Comparison of ENCODE assay signal across 11 cellular contexts in genomic region chr2:101762451-101763171, GRCh38.
DNase-seq lines count a peak whose midpoint lies in the region; ATAC-seq and TF ChIP-seq lines count a peak whose summit lies in the region.
"Had no signal": no experiment of that assay in that cellular context is flagged by ENCODE, and none has a peak within 500 bp of the region (broad histone marks: within the 10 kb centered on the region; RNA-seq: fewer than 3 reads in every experiment).

No MANE protein-coding gene starts in this region.

- H3K27me3 ChIP-seq in BLaER1 treated with 17β-estradiol and CSF1 and Interleukin-3, amounts not matched to agents 10 nM and 100 nM: no peaks in the 10 kb centered on the region
- H3K27me3 ChIP-seq in PC-9 (ENCODE audit: insufficient read depth, low read depth): no peaks in the 10 kb centered on the region
- H3K27me3 ChIP-seq in fibroblast of lung (ENCODE audit: control insufficient read depth, insufficient read depth, low read length): no peaks in the 10 kb centered on the region

- H3K4me2 ChIP-seq in BLaER1 treated with 17β-estradiol and CSF1 and Interleukin-3, amounts not matched to agents 10 nM and 100 nM: peak overlapping the region; percentile 35 to 81 (median 62)
- H3K4me2 ChIP-seq in PC-9 (peak overlapping the region; percentile 17), fibroblast of lung (ENCODE audit: extremely low read depth, insufficient read depth, low read length) (peak overlapping the region; percentile 9)

- no peak for TF ChIP-seq CTCF in PC-9 (conservative IDR thresholded peaks at IDR 0.05)
- TF ChIP-seq CTCF in fibroblast of lung (conservative IDR thresholded peaks at IDR 0.05 in 1 of 2, IDR thresholded peaks at IDR 0.05 in 1 of 2; ENCODE audit: low read depth in 1 of 2, low read length in 2 of 2): no peak
- no peak for TF ChIP-seq CTCF in neural crest cell (conservative IDR thresholded peaks at IDR 0.05)

- H3K79me2 ChIP-seq in PC-9 (ENCODE audit: low read depth) (peaks cover 92% of the 10 kb centered on the region), fibroblast of lung (ENCODE audit: control insufficient read depth, insufficient read depth, low read length) (peaks cover 89% of the 10 kb centered on the region)

- H2AFZ ChIP-seq in PC-9: no peak overlapping the region
- no peak overlapping the region for H2AFZ ChIP-seq in fibroblast of lung (ENCODE audit: low read length)

- peaks cover 7% of the 10 kb centered on the region for H3K36me3 Mint-ChIP-seq in neural crest cell (ENCODE audit: low read depth)

- H3K4me1 Mint-ChIP-seq in neural crest cell: peaks cover 68% of the 10 kb centered on the region

- BruUV-seq in PC-9 (replicated peaks; lab: Mats Ljungman, UMichigan): no TSS peak

- H3K9me2 ChIP-seq in PC-9 (ENCODE audit: insufficient read depth): no peaks in the 10 kb centered on the region

- DNase-seq in PC-9 (peak in 1 of 2 experiments; percentile 11), fibroblast of lung (ENCODE audit: low read depth in 2 of 2) (no peak), neural crest cell (ENCODE audit: low read depth, low spot score) (no peak), NCI-H446 treated with DMSO at 0.1 percent for 48 hours (lab: John Stamatoyannopoulos, UW) (no peak), hepatic stellate cell (ENCODE audit: low spot score) (no peak), NCI-H1694 (lab: John Stamatoyannopoulos, UW) (no peak)
- DNase-seq: Karpas-422, NCI-H526 treated with DMSO at 0.1 percent for 48 hours had no signal

- intact Hi-C loops in PC-9 (cut with micrococcal nuclease; ENCODE audit: unreplicated experiment): no loop called here

- H3K27ac Mint-ChIP-seq in neural crest cell (ENCODE audit: unreplicated experiment): peak overlapping the region; percentile 77
- H3K27ac Mint-ChIP-seq: activated naive CD4-positive, alpha-beta T cell treated with anti-CD3 and anti-CD28 coated beads, Interleukin-2, amount 50 U/mL, for 72 hours had no signal

- peaks cover 60% of the 10 kb centered on the region for H3F3A ChIP-seq in PC-9 (ENCODE audit: insufficient read depth, low read depth)

- peaks cover 3% of the 10 kb centered on the region for H3K9me3 Mint-ChIP-seq in neural crest cell

- peak overlapping the region in 7 of 11 experiments; percentile 0 to 55 (median 32); a peak in 9 of 22 replicates for H3K27ac ChIP-seq in BLaER1 treated with 17β-estradiol and CSF1 and Interleukin-3, amounts not matched to agents 10 nM and 100 nM
- peak overlapping the region; percentile 73 for H3K27ac ChIP-seq in PC-9
- no peak overlapping the region for H3K27ac ChIP-seq in fibroblast of lung (ENCODE audit: insufficient read depth, low read length)

- ATAC-seq in GM18502 (IDR thresholded peaks at IDR 0.05; ENCODE audit: poor library complexity, unreplicated experiment): no peak

- peaks cover 53 to 81% (median 64%) of the 10 kb centered on the region in 10 experiments for H3K4me1 ChIP-seq in BLaER1 treated with 17β-estradiol and CSF1 and Interleukin-3, amounts not matched to agents 10 nM and 100 nM
- H3K4me1 ChIP-seq in PC-9 (replicated peaks; ENCODE audit: insufficient read depth): peaks cover 82% of the 10 kb centered on the region
- peaks cover 18% of the 10 kb centered on the region for H3K4me1 ChIP-seq in fibroblast of lung (ENCODE audit: control insufficient read depth, extremely low read depth, insufficient read depth, low read length)

- peak overlapping the region; percentile 65 for H3K4me3 Mint-ChIP-seq in neural crest cell

- CTCF ChIA-PET in PC-9 (lab: Charles Lee): interaction anchor here (0.5 to 0.6 kb wide), 3 partner anchors 17 to 516 kb away, joined by 4 to 9 read pairs (median 6); no protein-coding TSS in a partner anchor

- POLR2A ChIA-PET in PC-9 (lab: Charles Lee; ENCODE audit: unreplicated experiment): interaction anchor here (0.7 kb wide), 1 partner anchor 33 kb away, joined by 7 read pairs; no protein-coding TSS in a partner anchor

- H4K20me1 ChIP-seq in BLaER1 treated with 17β-estradiol and CSF1 and Interleukin-3, amounts not matched to agents 10 nM and 100 nM: peaks cover 79 to 96% (median 95%) of the 10 kb centered on the region in 11 experiments
- H4K20me1 ChIP-seq in PC-9 (ENCODE audit: insufficient read depth): peaks cover 19% of the 10 kb centered on the region
- peaks cover 2% of the 10 kb centered on the region for H4K20me1 ChIP-seq in fibroblast of lung (ENCODE audit: control insufficient read depth, extremely low read depth, insufficient read depth, low read length)

- H3K4me3 ChIP-seq in BLaER1 treated with 17β-estradiol and CSF1 and Interleukin-3, amounts not matched to agents 10 nM and 100 nM: no peak overlapping the region
- H3K4me3 ChIP-seq in PC-9 (no peak overlapping the region), fibroblast of lung (replicated peaks in 1 of 4; ENCODE audit: control extremely low read depth in 1 of 4, insufficient read depth in 1 of 4, low read depth in 3 of 4, low read length in 4 of 4) (no peak overlapping the region)

- peaks cover 0 to 9% (median 0%) of the 10 kb centered on the region in 11 experiments; a peak in 9 of 22 replicates for H3K9me3 ChIP-seq in BLaER1 treated with 17β-estradiol and CSF1 and Interleukin-3, amounts not matched to agents 10 nM and 100 nM (replicated peaks in 1 of 11)
- H3K9me3 ChIP-seq in PC-9 (ENCODE audit: insufficient read depth, low read depth) (no peaks in the 10 kb centered on the region), fibroblast of lung (ENCODE audit: control insufficient read depth, insufficient read depth, low read depth, low read length) (no peaks in the 10 kb centered on the region)

- H3K9ac ChIP-seq in BLaER1 treated with 17β-estradiol and CSF1 and Interleukin-3, amounts not matched to agents 10 nM and 100 nM: no peak overlapping the region; a peak in 1 of 22 replicates
- H3K9ac ChIP-seq in fibroblast of lung (ENCODE audit: insufficient read depth, low read length): no peak overlapping the region

- H3K27me3 Mint-ChIP-seq in neural crest cell (ENCODE audit: low read depth): no peaks in the 10 kb centered on the region

- peaks cover 0 to 23% (median 6%) of the 10 kb centered on the region in 11 experiments; a peak in 14 of 22 replicates for H3K36me3 ChIP-seq in BLaER1 treated with 17β-estradiol and CSF1 and Interleukin-3, amounts not matched to agents 10 nM and 100 nM
- H3K36me3 ChIP-seq in PC-9 (ENCODE audit: low read depth) (peaks cover 6% of the 10 kb centered on the region; the same call in 1 of the 2 replicates), fibroblast of lung (ENCODE audit: control insufficient read depth, insufficient read depth, low read length) (no peaks in the 10 kb centered on the region)

Comparison
In these comparisons a context has a peak if more than half of its experiments do, and no peak if none do; other contexts are left out.
1. H3K4me2 ChIP-seq: peak in every context shown above with its lines; median percentile 62 in BLaER1 treated with 17β-estradiol and CSF1 and Interleukin-3, amounts not matched to agents 10 nM and 100 nM; 17 in PC-9; 9 in fibroblast of lung.